17 cellular contexts compared by ENCODE assay signal in the genomic region with DNA sequence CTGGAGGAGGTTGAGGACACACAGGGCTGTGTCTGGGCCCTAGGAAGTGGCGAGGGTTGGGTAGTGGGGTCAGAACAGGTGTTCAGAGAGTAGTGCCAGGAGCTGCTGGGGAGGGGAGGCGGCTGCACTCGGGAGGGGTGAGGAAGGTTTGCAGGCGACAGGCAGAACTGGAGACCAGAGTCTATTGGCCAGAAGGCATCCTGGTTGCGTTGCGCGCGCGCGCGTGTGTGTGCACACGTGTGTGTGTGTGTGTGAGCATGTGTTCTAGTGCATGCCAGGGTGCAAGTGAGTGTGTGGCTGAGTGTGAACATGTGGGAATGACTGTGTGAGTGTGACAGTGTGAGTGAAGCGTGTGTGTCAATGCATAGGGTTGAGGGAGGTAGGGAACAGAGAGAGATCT.
DNase-seq lines count a peak whose midpoint lies in the region; ATAC-seq, FAIRE-seq and TF ChIP-seq lines count a peak whose summit lies in the region.
"Had no signal": no experiment of that assay in that cellular context is flagged by ENCODE, and none has a peak within 500 bp of the region (broad histone marks: within the 10 kb centered on the region; RNA-seq: fewer than 3 reads in every experiment).

No MANE protein-coding gene starts in this region.

- intact Hi-C loops in sciatic nerve (cut with DNase I) = no loop called here

- H3K36me3 ChIP-seq in BLaER1 treated with 17β-estradiol and CSF1 and Interleukin-3, amounts not matched to agents 10 nM and 100 nM = no peaks in the 10 kb centered on the region
- H3K36me3 ChIP-seq: BE2C had no signal

- H3K27me3 ChIP-seq in BLaER1 treated with 17β-estradiol and CSF1 and Interleukin-3, amounts not matched to agents 10 nM and 100 nM = no peaks in the 10 kb centered on the region

- peaks cover 11% of the 10 kb centered on the region for H3K27me3 Mint-ChIP-seq in endothelial cell (ENCODE audit: unreplicated experiment)

- H4K20me1 ChIP-seq in BLaER1 treated with 17β-estradiol and CSF1 and Interleukin-3, amounts not matched to agents 10 nM and 100 nM = no peaks in the 10 kb centered on the region

- peaks cover 0 to 9% (median 6%) of the 10 kb centered on the region in 11 experiments; a peak in 6 of 22 replicates for H3K9me3 ChIP-seq in BLaER1 treated with 17β-estradiol and CSF1 and Interleukin-3, amounts not matched to agents 10 nM and 100 nM (replicated peaks in 1 of 11)
- H3K9me3 ChIP-seq: BE2C had no signal

- no peak overlapping the region for H3K4me3 ChIP-seq in BLaER1 treated with 17β-estradiol and CSF1 and Interleukin-3, amounts not matched to agents 10 nM and 100 nM

- no peak for ATAC-seq in sciatic nerve
- no peak for ATAC-seq in GM21717 (IDR thresholded peaks at IDR 0.05; ENCODE audit: unreplicated experiment)
- ATAC-seq: CD8-positive, alpha-beta T cell; HCT116 had no signal

- no peak overlapping the region for H3K4me3 Mint-ChIP-seq in endothelial cell (ENCODE audit: unreplicated experiment)
- H3K4me3 Mint-ChIP-seq: CD14-positive monocyte; CD8-positive, alpha-beta T cell had no signal

- H3K27ac Mint-ChIP-seq in endothelial cell (ENCODE audit: unreplicated experiment) = peak overlapping the region; percentile 21
- H3K27ac Mint-ChIP-seq: CD14-positive monocyte; CD8-positive, alpha-beta T cell; IgD-negative memory B cell had no signal

- peak overlapping the region in 1 of 11 experiments; percentile 89; a peak in 1 of 22 replicates for H3K27ac ChIP-seq in BLaER1 treated with 17β-estradiol and CSF1 and Interleukin-3, amounts not matched to agents 10 nM and 100 nM

- TF ChIP-seq CTCF in endothelial cell (IDR thresholded peaks at IDR 0.05; ENCODE audit: unreplicated experiment) = no peak

- H3K4me1 ChIP-seq in BLaER1 treated with 17β-estradiol and CSF1 and Interleukin-3, amounts not matched to agents 10 nM and 100 nM = peaks cover 33 to 55% (median 52%) of the 10 kb centered on the region in 10 experiments
- H3K4me1 ChIP-seq: BE2C had no signal

- H3K4me2 ChIP-seq in BLaER1 treated with 17β-estradiol and CSF1 and Interleukin-3, amounts not matched to agents 10 nM and 100 nM = peak overlapping the region in 6 of 11 experiments; percentile 49 to 93 (median 84); a peak in 10 of 22 replicates

- peak; percentile 4 for FAIRE-seq in HTR-8/SVneo (lab: Jason Lieb, UNC)
- FAIRE-seq: A204.1, D721Med, GM12892 had no signal

- H3K36me3 Mint-ChIP-seq in endothelial cell (ENCODE audit: low read depth, unreplicated experiment) = no peaks in the 10 kb centered on the region
- H3K36me3 Mint-ChIP-seq: CD14-positive monocyte; CD8-positive, alpha-beta T cell; IgD-negative memory B cell had no signal

- H3K9ac ChIP-seq in BLaER1 treated with 17β-estradiol and CSF1 and Interleukin-3, amounts not matched to agents 10 nM and 100 nM = no peak overlapping the region

- DNase-seq in HTR-8/SVneo (ENCODE audit: insufficient read length, low spot score) (no peak), endothelial cell (ENCODE audit: low spot score) (no peak), sciatic nerve (ENCODE audit: low spot score) (peak; percentile 31), cortex of kidney (lab: John Stamatoyannopoulos, UW) (no peak)
- no peak for DNase-seq in stimulated activated naive CD4-positive, alpha-beta T cell treated with Interleukin-2 at 50 U/mL for 16 hours (lab: John Stamatoyannopoulos, UW)
- DNase-seq: BE2C; CD8-positive, alpha-beta T cell; DND-41; GDM1 had no signal

- no peaks in the 10 kb centered on the region for H3K9me3 Mint-ChIP-seq in endothelial cell (ENCODE audit: unreplicated experiment)
- H3K9me3 Mint-ChIP-seq: CD8-positive, alpha-beta T cell had no signal

- no peaks in the 10 kb centered on the region for H3K4me1 Mint-ChIP-seq in endothelial cell (ENCODE audit: unreplicated experiment)
- H3K4me1 Mint-ChIP-seq: IgD-negative memory B cell had no signal
